In genomic region chr13:96229356-96229755, GRCh38 we compare ENCODE assay signal across 9 cellular contexts.
DNase-seq lines count a peak whose midpoint lies in the region; ATAC-seq and TF ChIP-seq lines count a peak whose summit lies in the region.
"Had no signal": no experiment of that assay in that cellular context is flagged by ENCODE, and none has a peak within 500 bp of the region (broad histone marks: within the 10 kb centered on the region; RNA-seq: fewer than 3 reads in every experiment).

No MANE protein-coding gene starts in this region.

- H3K27ac Mint-ChIP-seq in nephron progenitor cell: no peak overlapping the region
- H3K27ac Mint-ChIP-seq: CD4-positive, CD25-positive, alpha-beta regulatory T cell had no signal

- ATAC-seq in HG03521 (IDR thresholded peaks at IDR 0.05; ENCODE audit: unreplicated experiment) (peak; percentile 72), GM18519 (IDR thresholded peaks at IDR 0.05; ENCODE audit: low FRiP score, unreplicated experiment) (no peak)

- no peaks in the 10 kb centered on the region for H3K27me3 Mint-ChIP-seq in nephron progenitor cell (ENCODE audit: low read depth, poor library complexity)
- H3K27me3 Mint-ChIP-seq: CD4-positive, CD25-positive, alpha-beta regulatory T cell had no signal

- peaks cover 0 to 6% of the 10 kb centered on the region in 2 donors for H3K4me1 ChIP-seq in adrenal gland (replicated peaks in 1 of 2)
- no peaks in the 10 kb centered on the region for H3K4me1 ChIP-seq in stomach

- H3K9me3 ChIP-seq in adrenal gland (replicated peaks in 1 of 3): no peaks in the 10 kb centered on the region
- no peaks in the 10 kb centered on the region for H3K9me3 ChIP-seq in stomach

- 43 to 51% (median 49%) methylated on average over 2 of the region's 2 CpGs for WGBS in adrenal gland, 4 donors
- WGBS in stomach, 5 donors: 34 to 58% (median 48%) methylated on average over 2 of the region's 2 CpGs

- TF ChIP-seq POLR2A in adrenal gland (IDR thresholded peaks at IDR 0.05) (no peak), stomach (IDR thresholded peaks at IDR 0.05) (no peak)

- H3K27me3 ChIP-seq in adrenal gland (no peaks in the 10 kb centered on the region), stomach (no peaks in the 10 kb centered on the region)

- H3K36me3 Mint-ChIP-seq in nephron progenitor cell (ENCODE audit: low read depth): no peaks in the 10 kb centered on the region
- H3K36me3 Mint-ChIP-seq: CD4-positive, CD25-positive, alpha-beta regulatory T cell had no signal

- no peaks in the 10 kb centered on the region for H3K9me3 Mint-ChIP-seq in nephron progenitor cell

- H3K4me3 ChIP-seq in adrenal gland (no peak overlapping the region), stomach (no peak overlapping the region)

- TF ChIP-seq EP300 in stomach (IDR thresholded peaks at IDR 0.05): no peak

- no peaks in the 10 kb centered on the region for H3K4me1 Mint-ChIP-seq in nephron progenitor cell
- H3K4me1 Mint-ChIP-seq: CD4-positive, CD25-positive, alpha-beta regulatory T cell had no signal

- no peak overlapping the region for H3K27ac ChIP-seq in adrenal gland
- H3K27ac ChIP-seq in stomach: no peak overlapping the region

- DNase-seq in SKM-1 treated with dmso at 0.1 percent for 144 hours (lab: John Stamatoyannopoulos, UW; ENCODE audit: unreplicated experiment) (peak; percentile 35), SKM-1 (lab: John Stamatoyannopoulos, UW; ENCODE audit: unreplicated experiment) (no peak), adrenal gland (peak in 3 of 7 donors; percentile 14 to 23 (median 14)), nephron progenitor cell (no peak), stomach (no peak), anterior cingulate cortex (lab: John Stamatoyannopoulos, UW) (no peak)
- DNase-seq: CD4-positive, CD25-positive, alpha-beta regulatory T cell had no signal

- H3K4me3 Mint-ChIP-seq in nephron progenitor cell: no peak overlapping the region
- H3K4me3 Mint-ChIP-seq: CD4-positive, CD25-positive, alpha-beta regulatory T cell had no signal

- TF ChIP-seq CTCF in adrenal gland (IDR thresholded peaks at IDR 0.05) (peak; percentile 10 to 50 (median 26)), nephron progenitor cell (IDR thresholded peaks at IDR 0.05) (peak; percentile 34), stomach (IDR thresholded peaks at IDR 0.05) (peak in 1 of 7 experiments; percentile 17)

- intact Hi-C loops in adrenal gland (cut with DNase I): no loop called here
- intact Hi-C loops in stomach (cut with DNase I; ENCODE audit: low total_unique reads): no loop called here

- H3K36me3 ChIP-seq in adrenal gland (replicated peaks in 1 of 2) (no peaks in the 10 kb centered on the region), stomach (no peaks in the 10 kb centered on the region)
